9 cellular contexts compared by ENCODE assay signal in the genomic region with DNA sequence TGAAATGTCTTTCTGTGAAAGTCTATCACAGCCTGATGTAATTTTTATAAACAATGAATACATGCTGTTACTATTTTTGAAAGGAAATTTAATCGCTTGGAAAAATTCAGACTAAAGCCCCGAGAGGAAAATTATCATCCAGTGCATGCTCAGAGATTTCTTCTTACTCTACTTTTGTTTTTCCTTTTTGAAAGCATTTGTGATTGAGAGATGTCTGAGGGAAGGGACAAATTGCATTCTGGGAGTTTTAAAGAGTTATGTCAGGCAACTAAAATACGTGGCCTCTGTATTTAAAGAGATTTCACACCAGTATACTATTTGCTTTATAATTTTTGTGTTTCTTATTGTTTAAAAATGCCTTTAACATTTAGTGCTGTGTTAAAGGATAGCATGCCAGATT. TPM values are rescaled to one million over a fixed set of nuclear protein-coding genes. Genes with fewer than 3 reads are reported as not detected.
DNase-seq lines count a peak whose midpoint lies in the region; ATAC-seq and TF ChIP-seq lines count a peak whose summit lies in the region.
"Had no signal": no experiment of that assay in that cellular context is flagged by ENCODE, and none has a peak within 500 bp of the region (broad histone marks: within the 10 kb centered on the region; RNA-seq: fewer than 3 reads in every experiment).

No MANE protein-coding gene starts in this region.

- H2AK9ac ChIP-seq in IMR-90 (replicated peaks; ENCODE audit: low read depth, low read length, poor library complexity) = no peak overlapping the region

- peaks cover 27% of the 10 kb centered on the region for H4K20me1 ChIP-seq in IMR-90 (ENCODE audit: insufficient read depth, low read length)

- H3K36me3 ChIP-seq in ACC112 (ENCODE audit: insufficient read depth, low read length) = peaks cover 7% of the 10 kb centered on the region
- peaks cover under 1% of the 10 kb centered on the region; the same call in 1 of the 2 replicates for H3K36me3 ChIP-seq in IMR-90 (ENCODE audit: control insufficient read depth, insufficient read depth, low read length)
- peaks cover 0 to 2% of the 10 kb centered on the region in 2 donors for H3K36me3 ChIP-seq in mucosa of rectum (ENCODE audit: control insufficient read depth in 2 of 2, insufficient read depth in 2 of 2, low read length in 2 of 2)

- H4K5ac ChIP-seq in IMR-90 (ENCODE audit: low read depth, low read length) = peak overlapping the region; percentile 93; the same call in 1 of the 2 replicates

- peak overlapping the region; percentile 87; the same call in 1 of the 2 replicates for H3K23ac ChIP-seq in IMR-90 (ENCODE audit: low read depth, low read length)

- H3K9me1 ChIP-seq in IMR-90 (ENCODE audit: insufficient read depth, low read length) = peaks cover 5% of the 10 kb centered on the region

- dilution Hi-C loops in IMR-90 (cut with HindIII; ENCODE audit: low sequenced_read_pairs, unreplicated experiment) = no loop called here

- no peak for ATAC-seq in IMR-90 (ENCODE audit: low read depth)
- no peak for ATAC-seq in GM21526 (IDR thresholded peaks at IDR 0.05; ENCODE audit: low FRiP score, unreplicated experiment)
- no peak for ATAC-seq in HG03097 (IDR thresholded peaks at IDR 0.05; ENCODE audit: low FRiP score, unreplicated experiment)

- H2AFZ ChIP-seq in ACC112 (ENCODE audit: low read length, unreplicated experiment) (peak overlapping the region; percentile 60), IMR-90 (replicated peaks; ENCODE audit: low read length, poor library complexity) (no peak overlapping the region)

- peak; percentile 11 for DNase-seq in IMR-90
- peak; percentile 29 for DNase-seq in astrocyte of the spinal cord (ENCODE audit: low read depth, low spot score)
- DNase-seq in amygdala (lab: John Stamatoyannopoulos, UW) = no peak
- DNase-seq in GM03348 (ENCODE audit: low spot score) = no peak
- DNase-seq: NCI-H2081 treated with DMSO at 0.1 percent for 48 hours had no signal

- H2BK5ac ChIP-seq in IMR-90 (ENCODE audit: low read depth, low read length, poor library complexity, severe bottlenecking) = peak overlapping the region; percentile 99

- no peak overlapping the region for H2BK20ac ChIP-seq in IMR-90 (ENCODE audit: low read depth, low read length)

- POLR2A ChIA-PET in IMR-90 (lab: Charles Lee; ENCODE audit: unreplicated experiment) = no interaction called here

- no peak overlapping the region for H4K91ac ChIP-seq in IMR-90 (ENCODE audit: insufficient read depth, low read depth, low read length)

- H4K8ac ChIP-seq in IMR-90 (ENCODE audit: low read depth in 2 of 2, low read length in 2 of 2) = peak overlapping the region; percentile 77 to 80; a peak in 2 of 4 replicates

- TF ChIP-seq CTCF in IMR-90 (conservative IDR thresholded peaks at IDR 0.05; ENCODE audit: low read depth, low read length) = no peak
- no peak for TF ChIP-seq CTCF in astrocyte of the spinal cord (IDR thresholded peaks at IDR 0.05; ENCODE audit: low read depth, low read length)

- WGBS in IMR-90 (ENCODE audit: extremely low coverage in 2 of 2, insufficient read length in 1 of 2), 2 experiments = no CpG with 5 or more reads among the region's 3 CpGs

- H3K18ac ChIP-seq in IMR-90 (ENCODE audit: low read depth, low read length) = peak overlapping the region; percentile 95

- CTCF ChIA-PET in IMR-90 (lab: Yijun Ruan, JAX) = no interaction called here

- H3K4me3 ChIP-seq in ACC112 (ENCODE audit: low read depth, low read length) (peak overlapping the region; percentile 96), IMR-90 (ENCODE audit: insufficient read depth, low read depth, low read length) (peak overlapping the region; percentile 98; the same call in 1 of the 2 replicates), astrocyte of the spinal cord (ENCODE audit: low read depth, low read length) (no peak overlapping the region), mucosa of rectum (ENCODE audit: low read length in 2 of 2) (peak overlapping the region; percentile 82 to 92)

- H2AK5ac ChIP-seq in IMR-90 (ENCODE audit: low read depth, low read length) = no peak overlapping the region

- intact Hi-C loops in IMR-90 (cut with micrococcal nuclease) = no loop called here

- H3K4ac ChIP-seq in IMR-90 (ENCODE audit: low read depth, low read length) = no peak overlapping the region; the same call in 1 of the 2 replicates

- no peak overlapping the region for H2BK120ac ChIP-seq in IMR-90 (ENCODE audit: low read depth, low read length)

- peaks cover 58% of the 10 kb centered on the region for H3K4me1 ChIP-seq in ACC112 (ENCODE audit: control insufficient read depth, insufficient read depth, low read length, unreplicated experiment)
- peaks cover 9% of the 10 kb centered on the region for H3K4me1 ChIP-seq in IMR-90 (ENCODE audit: control insufficient read depth, insufficient read depth, low read length)
- H3K4me1 ChIP-seq in mucosa of rectum (ENCODE audit: control insufficient read depth in 2 of 2, insufficient read depth in 2 of 2, low read length in 2 of 2) = peaks cover 14 to 25% of the 10 kb centered on the region in 2 donors

- H3K9me3 ChIP-seq in IMR-90 (ENCODE audit: control insufficient read depth, insufficient read depth, low read length) (no peaks in the 10 kb centered on the region), mucosa of rectum (ENCODE audit: control insufficient read depth in 2 of 2, low read length in 2 of 2) (no peaks in the 10 kb centered on the region)

- peaks cover 0 to 13% of the 10 kb centered on the region in 2 experiments; a peak in 1 of 4 replicates for H3K79me1 ChIP-seq in IMR-90 (ENCODE audit: low read depth in 1 of 2, low read length in 2 of 2)

- in situ Hi-C loops in IMR-90 (cut with MboI; ENCODE audit: low sequenced_read_pairs) (no loop called here), astrocyte of the spinal cord (cut with HindIII; ENCODE audit: low sequenced_read_pairs) (no loop called here)

- H3K14ac ChIP-seq in IMR-90 (replicated peaks; ENCODE audit: low read depth, low read length) = no peak overlapping the region

- H3K9ac ChIP-seq in IMR-90 (ENCODE audit: low read depth, low read length) (peak overlapping the region; percentile 100), mucosa of rectum (ENCODE audit: low read depth in 1 of 2, low read length in 2 of 2) (peak overlapping the region; percentile 68 to 83)

- no peak for TF ChIP-seq POLR2A in IMR-90 (IDR thresholded peaks at IDR 0.05; ENCODE audit: low read depth, low read length)

- peak overlapping the region; percentile 99; the same call in 1 of the 2 replicates for H3K4me2 ChIP-seq in IMR-90 (ENCODE audit: low read depth, low read length)

- no peaks in the 10 kb centered on the region for H3K27me3 ChIP-seq in ACC112 (ENCODE audit: insufficient read depth, low read length)
- H3K27me3 ChIP-seq in IMR-90 (ENCODE audit: control insufficient read depth, insufficient read depth, low read length) = no peaks in the 10 kb centered on the region
- no peaks in the 10 kb centered on the region for H3K27me3 ChIP-seq in mucosa of rectum (ENCODE audit: control insufficient read depth in 2 of 2, insufficient read depth in 2 of 2, low read length in 2 of 2)

- no TSS peak for BruUV-seq in IMR-90 (replicated peaks; lab: Mats Ljungman, UMichigan)

- TF ChIP-seq RAD21 in IMR-90 (IDR thresholded peaks at IDR 0.05; ENCODE audit: low read length) = no peak

- no peak overlapping the region for H2BK15ac ChIP-seq in IMR-90 (ENCODE audit: low read depth, low read length)

- H3K27ac ChIP-seq in ACC112 (ENCODE audit: low read depth, low read length) (peak overlapping the region; percentile 99), IMR-90 (ENCODE audit: insufficient read depth, low read length) (peak overlapping the region; percentile 100; the same call in 1 of the 2 replicates), mucosa of rectum (ENCODE audit: low read depth in 2 of 2, low read length in 2 of 2) (peak overlapping the region; percentile 94 to 97)

- no peak overlapping the region for H3K56ac ChIP-seq in IMR-90 (ENCODE audit: extremely low read depth, insufficient read depth, low read length)

- H3K79me2 ChIP-seq in ACC112 (ENCODE audit: control insufficient read depth, insufficient read depth, low read length, unreplicated experiment) = peaks cover 33% of the 10 kb centered on the region

TF ChIP-seq in IMR-90, 13 proteins besides CTCF, POLR2A, EP300 and RAD21:
- TF ChIP-seq RFX5 (IDR thresholded peaks at IDR 0.05; ENCODE audit: low read depth, low read length) (no peak), MXI1 (IDR thresholded peaks at IDR 0.05; ENCODE audit: borderline replicate concordance, low read depth, low read length) (no peak), FOS (IDR thresholded peaks at IDR 0.05; ENCODE audit: low read depth, low read length) (no peak), NFE2L2 (IDR thresholded peaks at IDR 0.05; ENCODE audit: low read depth, low read length) (no peak), SMC3 (IDR thresholded peaks at IDR 0.05; ENCODE audit: low read depth, low read length) (no peak), BHLHE40 (IDR thresholded peaks at IDR 0.05; ENCODE audit: low read depth, low read length) (no peak), MAFK (IDR thresholded peaks at IDR 0.05; ENCODE audit: low read depth, low read length) (no peak)

RNA-seq across cellular contexts. Expression of gene ZFX, which starts 1.4 kb away (rescaled TPM):
- 99.3 and 141 TPM in 2 replicates for total RNA-seq in IMR-90 (2012; rRNA removed)
- polyA plus RNA-seq in IMR-90 (2012; rRNA removed) = 12.0 and 16.0 TPM in 2 replicates
- 3.6 and 5.2 TPM in 2 replicates for polyA plus RNA-seq in IMR-90 (2012; cell fraction: cytosol; rRNA removed)
- polyA plus RNA-seq in IMR-90 (2012; cell fraction: nucleus; rRNA removed; ENCODE audit: low replicate concordance) = 4.1 and 28.6 TPM in 2 replicates

Comparison
In these comparisons a context has a peak if more than half of its experiments do, and no peak if none do; other contexts are left out.
1. DNase-seq: peak in IMR-90 (single experiment) and astrocyte of the spinal cord (single experiment); none in amygdala (0 of 56) and GM03348 (single experiment).
2. Peak in every context shown above with its lines, with median percentiles within 50 percentile points of each other: H3K27ac ChIP-seq.